Comparison of ENCODE assay signal across 2 cellular contexts in genomic region chr12:69868695-69869094, GRCh38.
TF ChIP-seq lines count a peak whose summit lies in the region.

No MANE protein-coding gene starts in this region.

TF ChIP-seq in HEK293, 187 proteins besides CTCF, POLR2A, EP300 and RAD21:
- TF ChIP-seq ZNF530 (tag by site-specific recombination; IDR thresholded peaks at IDR 0.05; ENCODE audit: low read depth) (no peak), ZNF138 (tag by site-specific recombination; IDR thresholded peaks at IDR 0.05; ENCODE audit: borderline replicate concordance) (no peak), ZBTB49 (tag by site-specific recombination; IDR thresholded peaks at IDR 0.05; ENCODE audit: low read depth) (no peak), ZSCAN4 (tag by site-specific recombination; IDR thresholded peaks at IDR 0.05) (peak; percentile 87)

TF ChIP-seq in GM12878, 131 proteins besides CTCF, POLR2A, EP300 and RAD21:
- no peak for TF ChIP-seq ATF3 (IDR thresholded peaks at IDR 0.05; ENCODE audit: borderline replicate concordance, extremely low read depth, low read depth, low read length)
- TF ChIP-seq BCL3 (IDR thresholded peaks at IDR 0.05; ENCODE audit: borderline replicate concordance, insufficient read depth, low read depth, low read length, poor library complexity, severe bottlenecking) = peak; percentile 41
TF ChIP-seq in GM12878: peak in this region for 1.
